Comparison of ENCODE assay signal across 1 cellular context in the genomic region with DNA sequence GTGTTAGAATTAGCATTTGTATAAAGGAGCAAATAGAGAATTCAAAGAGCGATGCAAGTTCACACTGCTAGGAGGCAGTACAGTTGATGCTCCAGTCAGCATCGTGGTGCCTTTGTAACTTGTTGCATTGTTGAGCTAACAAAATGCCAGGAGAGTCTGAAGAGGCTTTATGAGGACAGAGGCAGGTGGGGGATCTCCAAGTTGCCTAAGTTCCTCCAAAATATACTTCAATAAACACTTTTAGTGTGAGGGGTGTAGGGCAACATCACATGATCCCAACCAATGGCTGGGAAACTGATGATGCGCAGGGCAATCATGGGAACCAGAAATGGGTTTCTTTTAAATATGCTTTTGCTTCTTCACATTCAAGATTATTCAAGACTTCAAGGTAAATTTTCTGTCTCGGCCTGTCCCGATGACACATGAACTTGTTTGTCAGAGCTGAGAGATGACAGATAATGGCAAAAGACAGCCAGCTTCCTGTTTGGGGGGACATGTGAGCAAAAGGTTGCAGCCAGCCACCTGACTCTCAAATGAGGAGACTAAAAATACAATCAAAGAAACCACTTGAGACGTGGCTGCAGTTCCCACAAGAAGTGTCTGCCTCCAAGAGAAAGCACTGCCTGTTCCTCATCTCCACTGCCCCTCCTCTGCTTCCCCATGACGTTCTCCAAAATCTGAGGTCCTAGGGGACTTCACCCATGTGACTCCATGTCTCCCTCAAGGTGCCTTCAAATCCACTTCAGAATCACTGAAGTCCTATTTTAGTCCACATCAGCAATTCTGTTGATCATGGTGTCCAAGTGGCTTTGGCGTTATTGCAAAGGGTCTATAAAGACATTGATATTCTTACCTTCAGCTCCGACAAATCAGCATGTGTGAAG.
TF ChIP-seq lines count a peak whose summit lies in the region.

No MANE protein-coding gene starts in this region.

TF ChIP-seq in GM12878, 131 proteins besides CTCF, POLR2A, EP300 and RAD21 (continued from another document):
- TF ChIP-seq, protein P1, sequence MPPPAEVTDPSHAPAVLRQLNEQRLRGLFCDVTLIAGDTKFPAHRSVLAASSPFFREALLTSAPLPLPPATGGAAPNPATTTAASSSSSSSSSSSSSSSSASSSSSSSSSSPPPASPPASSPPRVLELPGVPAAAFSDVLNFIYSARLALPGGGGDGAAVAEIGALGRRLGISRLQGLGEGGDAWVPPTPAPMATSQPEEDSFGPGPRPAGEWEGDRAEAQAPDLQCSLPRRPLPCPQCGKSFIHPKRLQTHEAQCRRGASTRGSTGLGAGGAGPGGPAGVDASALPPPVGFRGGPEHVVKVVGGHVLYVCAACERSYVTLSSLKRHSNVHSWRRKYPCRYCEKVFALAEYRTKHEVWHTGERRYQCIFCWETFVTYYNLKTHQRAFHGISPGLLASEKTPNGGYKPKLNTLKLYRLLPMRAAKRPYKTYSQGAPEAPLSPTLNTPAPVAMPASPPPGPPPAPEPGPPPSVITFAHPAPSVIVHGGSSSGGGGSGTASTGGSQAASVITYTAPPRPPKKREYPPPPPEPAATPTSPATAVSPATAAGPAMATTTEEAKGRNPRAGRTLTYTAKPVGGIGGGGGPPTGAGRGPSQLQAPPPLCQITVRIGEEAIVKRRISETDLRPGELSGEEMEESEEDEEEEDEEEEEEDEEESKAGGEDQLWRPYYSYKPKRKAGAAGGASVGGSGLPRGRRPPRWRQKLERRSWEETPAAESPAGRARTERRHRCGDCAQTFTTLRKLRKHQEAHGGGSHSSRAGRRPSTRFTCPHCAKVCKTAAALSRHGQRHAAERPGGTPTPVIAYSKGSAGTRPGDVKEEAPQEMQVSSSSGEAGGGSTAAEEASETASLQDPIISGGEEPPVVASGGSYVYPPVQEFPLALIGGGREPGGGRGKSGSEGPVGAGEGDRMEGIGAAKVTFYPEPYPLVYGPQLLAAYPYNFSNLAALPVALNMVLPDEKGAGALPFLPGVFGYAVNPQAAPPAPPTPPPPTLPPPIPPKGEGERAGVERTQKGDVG (CRISPR knock-in tag; IDR thresholded peaks at IDR 0.05): peak; percentile 70; the same call in 1 of the 2 replicates
- TF ChIP-seq RUNX3 (IDR thresholded peaks at IDR 0.05; ENCODE audit: low read length): peak; percentile 84
- peak; percentile 75; the same call in 1 of the 2 replicates for TF ChIP-seq ZNF592 (IDR thresholded peaks at IDR 0.05)
- TF ChIP-seq TCF12 (IDR thresholded peaks at IDR 0.05; ENCODE audit: low read depth, low read length): peak; percentile 40; the same call in 1 of the 2 replicates
- peak; percentile 81; the same call in 1 of the 2 replicates for TF ChIP-seq CREB1 (IDR thresholded peaks at IDR 0.05; ENCODE audit: low read depth)
- peak; percentile 70 for TF ChIP-seq NR2F1 (conservative IDR thresholded peaks at IDR 0.05)
- peak; percentile 74 for TF ChIP-seq ZBED1 (IDR thresholded peaks at IDR 0.05; ENCODE audit: borderline replicate concordance)
- peak; percentile 87 to 88; a peak in 2 of 4 replicates for TF ChIP-seq IKZF2 (IDR thresholded peaks at IDR 0.05)
- TF ChIP-seq, protein P2, sequence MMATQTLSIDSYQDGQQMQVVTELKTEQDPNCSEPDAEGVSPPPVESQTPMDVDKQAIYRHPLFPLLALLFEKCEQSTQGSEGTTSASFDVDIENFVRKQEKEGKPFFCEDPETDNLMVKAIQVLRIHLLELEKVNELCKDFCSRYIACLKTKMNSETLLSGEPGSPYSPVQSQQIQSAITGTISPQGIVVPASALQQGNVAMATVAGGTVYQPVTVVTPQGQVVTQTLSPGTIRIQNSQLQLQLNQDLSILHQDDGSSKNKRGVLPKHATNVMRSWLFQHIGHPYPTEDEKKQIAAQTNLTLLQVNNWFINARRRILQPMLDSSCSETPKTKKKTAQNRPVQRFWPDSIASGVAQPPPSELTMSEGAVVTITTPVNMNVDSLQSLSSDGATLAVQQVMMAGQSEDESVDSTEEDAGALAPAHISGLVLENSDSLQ (IDR thresholded peaks at IDR 0.05): peak; percentile 85
- peak; percentile 87 for TF ChIP-seq NFIC (IDR thresholded peaks at IDR 0.05; ENCODE audit: low read depth, low read length)
- peak; percentile 55; the same call in 1 of the 2 replicates for TF ChIP-seq MXI1 (IDR thresholded peaks at IDR 0.05; ENCODE audit: low read depth, low read length)
TF ChIP-seq in GM12878: peak in this region for 61.
